ENCODE assay signal across 27 cellular contexts in the genomic region with DNA sequence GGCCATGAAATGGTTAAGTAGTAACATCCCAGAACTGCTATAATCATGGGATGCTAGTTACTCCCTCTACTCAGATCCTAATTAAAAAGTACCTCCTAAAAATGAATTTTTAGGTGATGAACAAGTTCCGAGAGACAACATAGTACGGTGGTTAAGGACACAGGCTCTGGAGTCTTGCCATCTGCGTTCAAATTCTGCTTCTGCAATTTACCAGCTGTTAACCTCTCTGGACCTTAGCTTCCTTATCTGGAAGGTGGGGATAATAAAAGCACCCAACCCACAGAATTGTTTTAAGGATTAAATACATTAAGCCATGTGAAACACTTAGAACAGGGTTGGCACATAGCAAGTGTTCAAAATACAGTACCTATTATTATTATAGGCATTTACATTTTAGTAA.
DNase-seq lines count a peak whose midpoint lies in the region; ATAC-seq, FAIRE-seq and TF ChIP-seq lines count a peak whose summit lies in the region.
"Had no signal": no experiment of that assay in that cellular context is flagged by ENCODE, and none has a peak within 500 bp of the region (broad histone marks: within the 10 kb centered on the region; RNA-seq: fewer than 3 reads in every experiment).

No MANE protein-coding gene starts in this region.

- no peaks in the 10 kb centered on the region for H4K20me1 ChIP-seq in K562 (replicated peaks; ENCODE audit: control insufficient read depth, insufficient read depth, low read length)

- H3K4me1 ChIP-seq in K562 (replicated peaks in 1 of 2; ENCODE audit: control insufficient read depth in 2 of 2, insufficient read depth in 2 of 2, low read length in 2 of 2) (peaks cover 0 to 17% of the 10 kb centered on the region in 2 experiments; a peak in 2 of 5 replicates), mucosa of descending colon (ENCODE audit: low read depth) (peaks cover 12% of the 10 kb centered on the region), adrenal gland (replicated peaks in 1 of 2) (no peaks in the 10 kb centered on the region)

- intact Hi-C loops in K562 (cut with micrococcal nuclease) (no loop called here), mucosa of descending colon (cut with DNase I, micrococcal nuclease) (no loop called here), adrenal gland (cut with DNase I) (no loop called here)
- intact Hi-C loops in activated naive CD4-positive, alpha-beta T cell treated with anti-CD3 and anti-CD28 coated beads for 36 hours (cut with micrococcal nuclease) = no loop called here

- ATAC-seq in K562 (no peak), mucosa of descending colon (peak; percentile 87), HG03159 (IDR thresholded peaks at IDR 0.05; ENCODE audit: unreplicated experiment) (no peak)

- H3K27ac Mint-ChIP-seq in activated naive CD4-positive, alpha-beta T cell treated with anti-CD3 and anti-CD28 coated beads for 36 hours = no peak overlapping the region
- H3K27ac Mint-ChIP-seq: B cell; CD8-positive, alpha-beta memory T cell had no signal

- H2AFZ ChIP-seq in K562 (ENCODE audit: low read depth, low read length) = no peak overlapping the region
- H2AFZ ChIP-seq: GM23248 had no signal

- DNase-seq in DMS 273 (lab: John Stamatoyannopoulos, UW; ENCODE audit: unreplicated experiment) (peak; percentile 5), DMS 273 treated with DMSO at 0.1 percent for 48 hours (lab: John Stamatoyannopoulos, UW) (no peak), K562 (ENCODE audit: extremely low read depth in 1 of 4, low spot score in 3 of 4) (no peak), mucosa of descending colon (peak in 1 of 3 donors; percentile 72), adrenal gland (no peak), foreskin melanocyte (no peak)
- DNase-seq in activated naive CD4-positive, alpha-beta T cell treated with anti-CD3 and anti-CD28 coated beads for 36 hours = no peak
- DNase-seq: CD8-positive, alpha-beta memory T cell; DMS153; GM23248; H7; KG1; NCI-H1048; NCI-H1417; NCI-H1694; NCI-H2081; NCI-H226; NCI-H510A; NCI-H69; SIG-M5 had no signal

- no peaks in the 10 kb centered on the region for H3K9me1 ChIP-seq in K562 (ENCODE audit: control insufficient read depth, insufficient read depth, low read length)

- H3K36me3 Mint-ChIP-seq in activated naive CD4-positive, alpha-beta T cell treated with anti-CD3 and anti-CD28 coated beads for 36 hours (ENCODE audit: low read depth) = peaks cover 5% of the 10 kb centered on the region

- H3K27ac ChIP-seq in K562 (ENCODE audit: extremely low read depth, low read depth, low read length) (no peak overlapping the region), adrenal gland (no peak overlapping the region)
- H3K27ac ChIP-seq: 22Rv1, C4-2B, GM23248, SK-N-MC had no signal

- in situ Hi-C loops in K562 (cut with MboI) = no loop called here

- H3K4me3 ChIP-seq in K562 (no peak overlapping the region), mucosa of descending colon (no peak overlapping the region), adrenal gland (no peak overlapping the region)
- H3K4me3 ChIP-seq: GM23248, SK-N-MC had no signal

- TF ChIP-seq EP300 in K562 (IDR thresholded peaks at IDR 0.05; ENCODE audit: low read length) = no peak

- no peaks in the 10 kb centered on the region for H3K4me1 Mint-ChIP-seq in activated naive CD4-positive, alpha-beta T cell treated with anti-CD3 and anti-CD28 coated beads for 36 hours (ENCODE audit: low read depth)
- H3K4me1 Mint-ChIP-seq: B cell; CD8-positive, alpha-beta memory T cell had no signal

- peaks cover 13% of the 10 kb centered on the region for H3K9me3 Mint-ChIP-seq in activated naive CD4-positive, alpha-beta T cell treated with anti-CD3 and anti-CD28 coated beads for 36 hours

- no peak overlapping the region for H3K4me3 Mint-ChIP-seq in activated naive CD4-positive, alpha-beta T cell treated with anti-CD3 and anti-CD28 coated beads for 36 hours
- H3K4me3 Mint-ChIP-seq: B cell; CD8-positive, alpha-beta memory T cell had no signal

- no peak for TF ChIP-seq POLR2A in K562 (conservative IDR thresholded peaks at IDR 0.05)
- TF ChIP-seq POLR2A in adrenal gland (IDR thresholded peaks at IDR 0.05) = no peak

- H3K79me2 ChIP-seq in K562 (ENCODE audit: control insufficient read depth, insufficient read depth, low read length) = no peaks in the 10 kb centered on the region

- POLR2A ChIA-PET in K562 (lab: Yijun Ruan, JAX) = no interaction called here

- H3K9me3 ChIP-seq in K562 (replicated peaks; ENCODE audit: control insufficient read depth, insufficient read depth, low read depth, low read length) = no peaks in the 10 kb centered on the region
- peaks cover 13% of the 10 kb centered on the region for H3K9me3 ChIP-seq in mucosa of descending colon
- H3K9me3 ChIP-seq in adrenal gland (replicated peaks in 1 of 3) = no peaks in the 10 kb centered on the region

- FAIRE-seq in K562 (lab: Jason Lieb, UNC) = no peak
- FAIRE-seq: HTR-8/SVneo, RCC 7860 had no signal

- WGBS in K562 (ENCODE audit: insufficient coverage, low coverage, missing lambda C conversion rate) = 2% methylated on average over 3 of the region's 3 CpGs
- WGBS in adrenal gland, 4 donors = 69 to 75% (median 71%) methylated on average over 3 of the region's 3 CpGs

- no peaks in the 10 kb centered on the region for H3K36me3 ChIP-seq in K562 (ENCODE audit: control insufficient read depth, insufficient read depth, low read length)
- no peaks in the 10 kb centered on the region for H3K36me3 ChIP-seq in mucosa of descending colon (ENCODE audit: low read depth)
- no peaks in the 10 kb centered on the region for H3K36me3 ChIP-seq in adrenal gland (replicated peaks in 1 of 2)

- TF ChIP-seq CTCF in K562 (IDR thresholded peaks at IDR 0.05 in 2 of 3, conservative IDR thresholded peaks at IDR 0.05 in 1 of 3; ENCODE audit: insufficient read depth in 2 of 3, low read depth in 1 of 3, low read length in 3 of 3) = no peak
- no peak for TF ChIP-seq CTCF in mucosa of descending colon (IDR thresholded peaks at IDR 0.05)
- no peak for TF ChIP-seq CTCF in adrenal gland (IDR thresholded peaks at IDR 0.05)

- no peak overlapping the region for H3K9ac ChIP-seq in K562 (ENCODE audit: insufficient read depth in 1 of 2, low read depth in 2 of 2, low read length in 2 of 2)
- H3K9ac ChIP-seq: GM23248 had no signal

- peak overlapping the region; percentile 34; the same call in 1 of the 2 replicates for H3K4me2 ChIP-seq in K562 (ENCODE audit: insufficient read depth, low read length)

- BruUV-seq in K562 (replicated peaks; lab: Mats Ljungman, UMichigan) = no TSS peak

- TF ChIP-seq RAD21 in K562 (CRISPR knock-in tag; conservative IDR thresholded peaks at IDR 0.05 in 1 of 2, IDR thresholded peaks at IDR 0.05 in 1 of 2) = no peak

- peaks cover 11% of the 10 kb centered on the region for H3K27me3 Mint-ChIP-seq in activated naive CD4-positive, alpha-beta T cell treated with anti-CD3 and anti-CD28 coated beads for 36 hours (ENCODE audit: low read depth)

- CTCF ChIA-PET in K562 (lab: Yijun Ruan, JAX; ENCODE audit: low intra/inter-chr PET ratio) = no interaction called here
- CTCF ChIA-PET in activated naive CD4-positive, alpha-beta T cell treated with anti-CD3 and anti-CD28 coated beads for 36 hours (lab: Charles Lee) = no interaction called here

- H3K27me3 ChIP-seq in K562 (ENCODE audit: control insufficient read depth in 2 of 2, insufficient read depth in 2 of 2, low read length in 2 of 2) (peaks cover 2 to 27% of the 10 kb centered on the region in 2 experiments; a peak in 2 of 5 replicates), adrenal gland (peaks cover 16% of the 10 kb centered on the region)

TF ChIP-seq in K562, 482 proteins besides CTCF, POLR2A, EP300 and RAD21 (continues in another document):
- TF ChIP-seq, protein P1, sequence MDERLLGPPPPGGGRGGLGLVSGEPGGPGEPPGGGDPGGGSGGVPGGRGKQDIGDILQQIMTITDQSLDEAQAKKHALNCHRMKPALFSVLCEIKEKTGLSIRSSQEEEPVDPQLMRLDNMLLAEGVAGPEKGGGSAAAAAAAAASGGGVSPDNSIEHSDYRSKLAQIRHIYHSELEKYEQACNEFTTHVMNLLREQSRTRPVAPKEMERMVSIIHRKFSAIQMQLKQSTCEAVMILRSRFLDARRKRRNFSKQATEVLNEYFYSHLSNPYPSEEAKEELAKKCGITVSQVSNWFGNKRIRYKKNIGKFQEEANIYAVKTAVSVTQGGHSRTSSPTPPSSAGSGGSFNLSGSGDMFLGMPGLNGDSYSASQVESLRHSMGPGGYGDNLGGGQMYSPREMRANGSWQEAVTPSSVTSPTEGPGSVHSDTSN (CRISPR knock-in tag; IDR thresholded peaks at IDR 0.05; ENCODE audit: low read depth) = no peak
- TF ChIP-seq, protein P1 (tag; conservative IDR thresholded peaks at IDR 0.05; ENCODE audit: low read depth) = no peak
- TF ChIP-seq, protein P2, sequence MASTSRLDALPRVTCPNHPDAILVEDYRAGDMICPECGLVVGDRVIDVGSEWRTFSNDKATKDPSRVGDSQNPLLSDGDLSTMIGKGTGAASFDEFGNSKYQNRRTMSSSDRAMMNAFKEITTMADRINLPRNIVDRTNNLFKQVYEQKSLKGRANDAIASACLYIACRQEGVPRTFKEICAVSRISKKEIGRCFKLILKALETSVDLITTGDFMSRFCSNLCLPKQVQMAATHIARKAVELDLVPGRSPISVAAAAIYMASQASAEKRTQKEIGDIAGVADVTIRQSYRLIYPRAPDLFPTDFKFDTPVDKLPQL (IDR thresholded peaks at IDR 0.05; ENCODE audit: extremely low read depth, insufficient read length) = no peak
- TF ChIP-seq, protein P3, sequence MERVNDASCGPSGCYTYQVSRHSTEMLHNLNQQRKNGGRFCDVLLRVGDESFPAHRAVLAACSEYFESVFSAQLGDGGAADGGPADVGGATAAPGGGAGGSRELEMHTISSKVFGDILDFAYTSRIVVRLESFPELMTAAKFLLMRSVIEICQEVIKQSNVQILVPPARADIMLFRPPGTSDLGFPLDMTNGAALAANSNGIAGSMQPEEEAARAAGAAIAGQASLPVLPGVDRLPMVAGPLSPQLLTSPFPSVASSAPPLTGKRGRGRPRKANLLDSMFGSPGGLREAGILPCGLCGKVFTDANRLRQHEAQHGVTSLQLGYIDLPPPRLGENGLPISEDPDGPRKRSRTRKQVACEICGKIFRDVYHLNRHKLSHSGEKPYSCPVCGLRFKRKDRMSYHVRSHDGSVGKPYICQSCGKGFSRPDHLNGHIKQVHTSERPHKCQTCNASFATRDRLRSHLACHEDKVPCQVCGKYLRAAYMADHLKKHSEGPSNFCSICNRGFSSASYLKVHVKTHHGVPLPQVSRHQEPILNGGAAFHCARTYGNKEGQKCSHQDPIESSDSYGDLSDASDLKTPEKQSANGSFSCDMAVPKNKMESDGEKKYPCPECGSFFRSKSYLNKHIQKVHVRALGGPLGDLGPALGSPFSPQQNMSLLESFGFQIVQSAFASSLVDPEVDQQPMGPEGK (CRISPR knock-in tag; IDR thresholded peaks at IDR 0.05; ENCODE audit: borderline replicate concordance) = no peak
